Comparison of ENCODE assay signal across 12 cellular contexts in genomic region chr2:191018663-191019119, GRCh38. TPM values are rescaled to one million over a fixed set of nuclear protein-coding genes. Genes with fewer than 3 reads are reported as not detected.
DNase-seq lines count a peak whose midpoint lies in the region; ATAC-seq and TF ChIP-seq lines count a peak whose summit lies in the region.
"Had no signal": no experiment of that assay in that cellular context is flagged by ENCODE, and none has a peak within 500 bp of the region (broad histone marks: within the 10 kb centered on the region; RNA-seq: fewer than 3 reads in every experiment).

No MANE protein-coding gene starts in this region.

- ATAC-seq in activated CD4-positive, alpha-beta T cell treated with anti-CD3 and anti-CD28 coated beads for 36 hours: no peak
- ATAC-seq in HCT116: no peak
- peak; percentile 5 for ATAC-seq in activated T-helper 17 cell treated with anti-CD3 and anti-CD28 coated beads, Interleukin-2, amount 50 U/mL, for 72 hours (replicated peaks)

- H3K27me3 ChIP-seq in HCT116 (ENCODE audit: insufficient read depth, low read length): no peaks in the 10 kb centered on the region
- peaks cover 0 to 6% (median 0%) of the 10 kb centered on the region in 3 experiments for H3K27me3 ChIP-seq in neuronal stem cell (ENCODE audit: control insufficient read depth in 3 of 3, insufficient read depth in 3 of 3, low read depth in 1 of 3, low read length in 3 of 3)
- no peaks in the 10 kb centered on the region for H3K27me3 ChIP-seq in MM.1S (replicated peaks; ENCODE audit: insufficient read depth, low read length)
- no peaks in the 10 kb centered on the region for H3K27me3 ChIP-seq in breast epithelium

- H2AFZ ChIP-seq in HCT116 (ENCODE audit: low read depth, low read length, poor library complexity, severe bottlenecking): peak overlapping the region; percentile 53
- peak overlapping the region; percentile 64 for H2AFZ ChIP-seq in neuronal stem cell (ENCODE audit: low read length)
- no peak overlapping the region for H2AFZ ChIP-seq in MM.1S (ENCODE audit: low read length)

- no peak overlapping the region for H2BK12ac ChIP-seq in neuronal stem cell (ENCODE audit: low read length)

- TF ChIP-seq CTCF in HCT116 (IDR thresholded peaks at IDR 0.05 in 2 of 3, conservative IDR thresholded peaks at IDR 0.05 in 1 of 3; ENCODE audit: borderline replicate concordance in 1 of 3, insufficient read depth in 1 of 3, low read depth in 2 of 3, low read length in 2 of 3) (no peak), MM.1S (IDR thresholded peaks at IDR 0.05; ENCODE audit: low read length) (no peak), breast epithelium (IDR thresholded peaks at IDR 0.05) (no peak)

- H3K9me3 Mint-ChIP-seq in activated CD4-positive, alpha-beta T cell treated with anti-CD3 and anti-CD28 coated beads for 36 hours (ENCODE audit: low read depth): peaks cover 10% of the 10 kb centered on the region
- peaks cover 8% of the 10 kb centered on the region for H3K9me3 Mint-ChIP-seq in activated T-helper 17 cell treated with anti-CD3 and anti-CD28 coated beads, Interleukin-2, amount 50 U/mL, for 72 hours

- no peaks in the 10 kb centered on the region for H3K79me1 ChIP-seq in neuronal stem cell (ENCODE audit: low read depth, low read length)

- POLR2A ChIA-PET in activated CD4-positive, alpha-beta T cell treated with anti-CD3 and anti-CD28 coated beads for 36 hours (lab: Charles Lee): no interaction called here
- POLR2A ChIA-PET in HCT116 (lab: Charles Lee): no interaction called here

- H3K23ac ChIP-seq in neuronal stem cell (ENCODE audit: low read depth, low read length, poor library complexity): no peak overlapping the region

- H3K27ac ChIP-seq in HCT116 (ENCODE audit: low read depth, low read length) (no peak overlapping the region), neuronal stem cell (replicated peaks; ENCODE audit: low read length) (no peak overlapping the region), MM.1S (ENCODE audit: low read length) (no peak overlapping the region), breast epithelium (no peak overlapping the region)

- CTCF ChIA-PET in activated CD4-positive, alpha-beta T cell treated with anti-CD3 and anti-CD28 coated beads for 36 hours (lab: Charles Lee): interaction anchor here (0.7 to 1.6 kb wide), 5 partner anchors 10 to 130 kb away, joined by 3 to 4 read pairs (median 3); no protein-coding TSS in a partner anchor
- CTCF ChIA-PET in HCT116 (lab: Charles Lee): no interaction called here

- no peak overlapping the region for H2BK5ac ChIP-seq in neuronal stem cell (ENCODE audit: low read length)

- WGBS in neuronal stem cell (ENCODE audit: extremely low coverage in 2 of 2, insufficient read length in 2 of 2, insufficient replicate concordance in 1 of 2), 2 donors: no CpG with 5 or more reads among the region's 3 CpGs

- no peaks in the 10 kb centered on the region for H3K9me2 ChIP-seq in HCT116 (ENCODE audit: insufficient read depth)
- no peaks in the 10 kb centered on the region for H3K9me2 ChIP-seq in MM.1S (replicated peaks; ENCODE audit: insufficient read depth, low read length)

- H3K36me3 Mint-ChIP-seq in activated CD4-positive, alpha-beta T cell treated with anti-CD3 and anti-CD28 coated beads for 36 hours (ENCODE audit: low read depth): peaks cover 6% of the 10 kb centered on the region
- no peaks in the 10 kb centered on the region for H3K36me3 Mint-ChIP-seq in activated T-helper 17 cell treated with anti-CD3 and anti-CD28 coated beads, Interleukin-2, amount 50 U/mL, for 72 hours (ENCODE audit: low read depth)

- no peak overlapping the region for H4K8ac ChIP-seq in neuronal stem cell (ENCODE audit: low read depth, low read length)

- intact Hi-C loops in activated CD4-positive, alpha-beta T cell treated with anti-CD3 and anti-CD28 coated beads for 36 hours (cut with DNase I, micrococcal nuclease): loop anchor here in 1 of 2 experiments (10.0 kb wide), 1 partner anchor 614 kb away; the partner anchor contains the start of gene MFSD6
- intact Hi-C loops in HCT116 (cut with micrococcal nuclease) (no loop called here), breast epithelium (cut with DNase I; ENCODE audit: low total_unique reads) (no loop called here)

- 0 out of 2 replicates have a peak overlapping the region, but pooled peaks have one; percentile 1 for H3K4me2 ChIP-seq in HCT116 (ENCODE audit: low read length)
- no peak overlapping the region for H3K4me2 ChIP-seq in neuronal stem cell (ENCODE audit: insufficient read depth, low read length, poor library complexity, severe bottlenecking)
- no peak overlapping the region for H3K4me2 ChIP-seq in MM.1S (ENCODE audit: low read depth, low read length)

- TF ChIP-seq POLR2A in HCT116 (IDR thresholded peaks at IDR 0.05; ENCODE audit: borderline replicate concordance, extremely low read depth, insufficient read depth, insufficient read length): no peak
- TF ChIP-seq POLR2A in breast epithelium (IDR thresholded peaks at IDR 0.05): no peak

- H2AK5ac ChIP-seq in neuronal stem cell (ENCODE audit: low read depth, low read length): no peak overlapping the region

- peak; percentile 51 for DNase-seq in activated CD4-positive, alpha-beta T cell treated with anti-CD3 and anti-CD28 coated beads for 36 hours
- no peak for DNase-seq in activated CD4-positive, alpha-beta T cell treated with anti-CD3 and anti-CD28 coated beads for 1 hour
- no peak for DNase-seq in HCT116 (ENCODE audit: low read depth, low spot score)
- no peak for DNase-seq in neuronal stem cell (ENCODE audit: low spot score)
- DNase-seq in SHP77 treated with DMSO at 0.1 percent for 48 hours (lab: John Stamatoyannopoulos, UW): no peak
- no peak for DNase-seq in MM.1S
- no peak for DNase-seq in breast epithelium (ENCODE audit: low spot score in 2 of 2)
- DNase-seq: activated gamma-delta T cell, DND-41, NCI-H1930, retina had no signal

- no peak overlapping the region for H2BK15ac ChIP-seq in neuronal stem cell (ENCODE audit: low read length)

- H3K4ac ChIP-seq in neuronal stem cell (ENCODE audit: low read length): no peak overlapping the region

- no peaks in the 10 kb centered on the region for H3K27me3 Mint-ChIP-seq in activated CD4-positive, alpha-beta T cell treated with anti-CD3 and anti-CD28 coated beads for 36 hours
- H3K27me3 Mint-ChIP-seq in activated T-helper 17 cell treated with anti-CD3 and anti-CD28 coated beads, Interleukin-2, amount 50 U/mL, for 72 hours: no peaks in the 10 kb centered on the region

- no peak overlapping the region for H2BK120ac ChIP-seq in neuronal stem cell (ENCODE audit: low read depth, low read length)

- H3K9ac ChIP-seq in HCT116 (ENCODE audit: low read length) (no peak overlapping the region), neuronal stem cell (ENCODE audit: low read depth, low read length, poor library complexity) (no peak overlapping the region), MM.1S (ENCODE audit: low read length) (no peak overlapping the region)

- H3K18ac ChIP-seq in neuronal stem cell (ENCODE audit: low read length): no peak overlapping the region

- H3K4me3 Mint-ChIP-seq in activated CD4-positive, alpha-beta T cell treated with anti-CD3 and anti-CD28 coated beads for 36 hours: peak overlapping the region; percentile 29
- no peak overlapping the region for H3K4me3 Mint-ChIP-seq in activated T-helper 17 cell treated with anti-CD3 and anti-CD28 coated beads, Interleukin-2, amount 50 U/mL, for 72 hours

- H3K36me3 ChIP-seq in HCT116 (ENCODE audit: control insufficient read depth in 1 of 2, insufficient read depth in 2 of 2, low read length in 2 of 2) (no peaks in the 10 kb centered on the region), neuronal stem cell (replicated peaks in 1 of 2; ENCODE audit: control insufficient read depth in 2 of 2, insufficient read depth in 2 of 2, low read length in 2 of 2) (no peaks in the 10 kb centered on the region), MM.1S (replicated peaks; ENCODE audit: insufficient read depth, low read length) (no peaks in the 10 kb centered on the region), breast epithelium (no peaks in the 10 kb centered on the region)

- peaks cover 6% of the 10 kb centered on the region for H3F3A ChIP-seq in MM.1S (ENCODE audit: insufficient read depth, low read length)

- no peak for TF ChIP-seq RAD21 in HCT116 (IDR thresholded peaks at IDR 0.05; ENCODE audit: low read depth)

- no peak overlapping the region for H3K14ac ChIP-seq in neuronal stem cell (ENCODE audit: low read length)

- no peak overlapping the region for H3K4me3 ChIP-seq in HCT116 (replicated peaks in 1 of 2; ENCODE audit: low read depth in 1 of 2, low read length in 2 of 2)
- no peak overlapping the region for H3K4me3 ChIP-seq in neuronal stem cell (ENCODE audit: low read length in 2 of 2)
- no peak overlapping the region for H3K4me3 ChIP-seq in MM.1S (ENCODE audit: low read length)
- H3K4me3 ChIP-seq in breast epithelium: no peak overlapping the region

- RAD21 ChIA-PET in HCT116 (lab: Charles Lee; ENCODE audit: low non-redundant PET in 1 of 2, low total read pairs in 2 of 2, uncharacterized antibody in 2 of 2, unreplicated experiment in 2 of 2): no interaction called here

- no peaks in the 10 kb centered on the region for H4K20me1 ChIP-seq in HCT116 (ENCODE audit: insufficient read depth)
- no peaks in the 10 kb centered on the region for H4K20me1 ChIP-seq in MM.1S (ENCODE audit: insufficient read depth, low read length)

- H3K27ac Mint-ChIP-seq in activated CD4-positive, alpha-beta T cell treated with anti-CD3 and anti-CD28 coated beads for 36 hours: peak overlapping the region; percentile 86
- peak overlapping the region; percentile 72 for H3K27ac Mint-ChIP-seq in activated T-helper 17 cell treated with anti-CD3 and anti-CD28 coated beads, Interleukin-2, amount 50 U/mL, for 72 hours

- BruUV-seq in HCT116 (replicated peaks; lab: Mats Ljungman, UMichigan): no TSS peak

- H3K9me3 ChIP-seq in HCT116 (ENCODE audit: control insufficient read depth in 1 of 2, insufficient read depth in 1 of 2, low read depth in 1 of 2, low read length in 2 of 2) (no peaks in the 10 kb centered on the region), neuronal stem cell (replicated peaks in 1 of 2; ENCODE audit: control insufficient read depth in 2 of 2, insufficient read depth in 1 of 2, low read depth in 1 of 2, low read length in 2 of 2) (no peaks in the 10 kb centered on the region), MM.1S (replicated peaks; ENCODE audit: insufficient read depth, low read length) (no peaks in the 10 kb centered on the region), breast epithelium (no peaks in the 10 kb centered on the region)

- H3K4me1 Mint-ChIP-seq in activated CD4-positive, alpha-beta T cell treated with anti-CD3 and anti-CD28 coated beads for 36 hours: peaks cover 26% of the 10 kb centered on the region
- peaks cover 11% of the 10 kb centered on the region for H3K4me1 Mint-ChIP-seq in activated T-helper 17 cell treated with anti-CD3 and anti-CD28 coated beads, Interleukin-2, amount 50 U/mL, for 72 hours

- H3K79me2 ChIP-seq in HCT116 (ENCODE audit: insufficient read depth, low read length) (peaks cover 2% of the 10 kb centered on the region; the same call in 1 of the 2 replicates), MM.1S (ENCODE audit: low read length) (peaks cover 6% of the 10 kb centered on the region)

- H4K91ac ChIP-seq in neuronal stem cell (ENCODE audit: low read depth, low read length, poor library complexity): no peak overlapping the region

- H3K4me1 ChIP-seq in HCT116 (ENCODE audit: control insufficient read depth in 1 of 2, insufficient read depth in 2 of 2, low read length in 2 of 2) (peaks cover 10 to 30% of the 10 kb centered on the region in 2 experiments; a peak in 3 of 4 replicates), neuronal stem cell (ENCODE audit: control insufficient read depth in 2 of 2, insufficient read depth in 1 of 2, low read depth in 1 of 2, low read length in 2 of 2) (peaks cover 6 to 10% of the 10 kb centered on the region in 2 donors), MM.1S (ENCODE audit: low read length) (peaks cover 23% of the 10 kb centered on the region), breast epithelium (peaks cover 0 to 6% of the 10 kb centered on the region in 2 donors)

RNA-seq across cellular contexts. Expression of gene STAT1, which starts 4.7 kb away (rescaled TPM):
- 100 to 1,000 TPM; 317 to 343 TPM for total RNA-seq in activated CD4-positive, alpha-beta T cell treated with anti-CD3 and anti-CD28 coated beads for 36 hours
- total RNA-seq in HCT116 (2021; ENCODE audit: unreplicated experiment) (60.7 TPM), breast epithelium (10 to 100 TPM; 44.2 to 79.6 (median 59.4) TPM)
- polyA plus RNA-seq in HCT116 (2012): 29.3 and 31.1 TPM in 2 replicates
- total RNA-seq in activated T-helper 17 cell treated with anti-CD3 and anti-CD28 coated beads, Interleukin-2, amount 50 U/mL, for 72 hours: 100 to 1,000 TPM; 163 to 363 TPM
- polyA plus RNA-seq in neuronal stem cell (2013, experiment 1 of 2): 30.6 TPM
- 31.1 TPM for polyA plus RNA-seq in neuronal stem cell (2013, experiment 2 of 2)
